ENCODE assay signal across 9 cellular contexts in the genomic region with DNA sequence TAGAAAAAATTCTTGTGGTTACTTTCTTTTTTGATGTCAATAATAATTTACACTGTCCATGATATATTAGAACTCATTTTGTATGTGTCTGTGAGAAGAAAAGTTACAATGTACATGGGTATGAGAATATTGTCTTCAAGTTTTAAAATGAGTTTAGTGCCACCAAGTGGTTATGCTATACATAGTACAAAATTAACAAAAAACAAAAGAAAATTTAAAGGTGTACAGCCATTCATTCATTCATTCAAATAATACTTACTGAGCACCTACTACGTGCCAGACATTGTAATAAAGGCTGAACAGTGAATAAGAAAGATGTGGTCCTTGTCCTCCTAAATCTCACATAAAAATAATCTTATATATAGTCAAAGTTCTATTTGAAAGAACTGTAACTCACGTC. TPM values are rescaled to one million over a fixed set of nuclear protein-coding genes. Genes with fewer than 3 reads are reported as not detected.
A peak's percentile ranks its signal among the peaks of the same experiment; 100 is the strongest.
DNase-seq lines count a peak whose midpoint lies in the region; ATAC-seq and TF ChIP-seq lines count a peak whose summit lies in the region.
"Had no signal": no experiment of that assay in that cellular context is flagged by ENCODE, and none has a peak within 500 bp of the region (broad histone marks: within the 10 kb centered on the region; RNA-seq: fewer than 3 reads in every experiment).

No MANE protein-coding gene starts in this region.

- H3K4me1 ChIP-seq in heart right ventricle (peaks cover 0 to 5% (median 0%) of the 10 kb centered on the region in 9 donors), MM.1S (ENCODE audit: low read length) (no peaks in the 10 kb centered on the region), endodermal cell (ENCODE audit: control insufficient read depth, insufficient read depth, low read length) (no peaks in the 10 kb centered on the region)

- peaks cover 51% of the 10 kb centered on the region for H3K79me2 ChIP-seq in MM.1S (ENCODE audit: low read length)

- H3K9ac ChIP-seq in MM.1S (ENCODE audit: low read length): no peak overlapping the region
- H3K9ac ChIP-seq in endodermal cell (ENCODE audit: extremely low read depth, low read length, poor library complexity, severe bottlenecking): no peak overlapping the region

- ATAC-seq in heart right ventricle (no peak), left ventricle myocardium superior (no peak), GM21381 (IDR thresholded peaks at IDR 0.05; ENCODE audit: unreplicated experiment) (no peak)
- ATAC-seq: esophagus mucosa had no signal

- H3K9me3 ChIP-seq in heart right ventricle (peaks cover 0 to 6% (median 0%) of the 10 kb centered on the region in 11 donors), MM.1S (replicated peaks; ENCODE audit: insufficient read depth, low read length) (no peaks in the 10 kb centered on the region), endodermal cell (ENCODE audit: control insufficient read depth, low read length) (no peaks in the 10 kb centered on the region)

- no peak overlapping the region for H3K4me2 ChIP-seq in MM.1S (ENCODE audit: low read depth, low read length)

- no peak overlapping the region for H3K27ac Mint-ChIP-seq in endodermal cell

- H3K27ac ChIP-seq in heart right ventricle: no peak overlapping the region
- H3K27ac ChIP-seq in MM.1S (ENCODE audit: low read length): no peak overlapping the region
- H3K27ac ChIP-seq in endodermal cell (ENCODE audit: low read depth, low read length): no peak overlapping the region

- H3K36me3 ChIP-seq in heart right ventricle: peaks cover 0 to 30% (median 4%) of the 10 kb centered on the region in 9 donors
- no peaks in the 10 kb centered on the region; the same call in 1 of the 2 replicates for H3K36me3 ChIP-seq in MM.1S (replicated peaks; ENCODE audit: insufficient read depth, low read length)
- peaks cover 13% of the 10 kb centered on the region for H3K36me3 ChIP-seq in endodermal cell (ENCODE audit: control insufficient read depth, insufficient read depth, low read length)

- H3K27me3 ChIP-seq in heart right ventricle (no peaks in the 10 kb centered on the region), MM.1S (replicated peaks; ENCODE audit: insufficient read depth, low read length) (no peaks in the 10 kb centered on the region), endodermal cell (ENCODE audit: control insufficient read depth, insufficient read depth, low read length, poor library complexity, severe bottlenecking) (no peaks in the 10 kb centered on the region)

- H3K4me3 Mint-ChIP-seq in endodermal cell: no peak overlapping the region

- no peak overlapping the region for H3K4me3 ChIP-seq in heart right ventricle
- H3K4me3 ChIP-seq in MM.1S (ENCODE audit: low read length): no peak overlapping the region
- no peak overlapping the region for H3K4me3 ChIP-seq in endodermal cell (ENCODE audit: low read length)

- H3K4me1 Mint-ChIP-seq in endodermal cell: peaks cover 9% of the 10 kb centered on the region

- peaks cover 5% of the 10 kb centered on the region for H3K9me3 Mint-ChIP-seq in endodermal cell

- H3K9me2 ChIP-seq in MM.1S (replicated peaks; ENCODE audit: insufficient read depth, low read length): no peaks in the 10 kb centered on the region

- WGBS in heart right ventricle, 2 donors: 89 to 92% methylated on average over 2 of the region's 2 CpGs
- WGBS in endodermal cell (ENCODE audit: insufficient coverage in 1 of 2, insufficient read length in 1 of 2), 2 experiments: 100% methylated on average over 1 of the region's 2 CpGs

- no peaks in the 10 kb centered on the region; the same call in 1 of the 2 replicates for H4K20me1 ChIP-seq in MM.1S (ENCODE audit: insufficient read depth, low read length)

- no peak overlapping the region for H2AFZ ChIP-seq in MM.1S (ENCODE audit: low read length)

- H3K27me3 Mint-ChIP-seq in endodermal cell (ENCODE audit: insufficient read depth): no peaks in the 10 kb centered on the region

- TF ChIP-seq CTCF in heart right ventricle (IDR thresholded peaks at IDR 0.05) (peak in 5 of 9 donors; percentile 23 to 44 (median 39)), MM.1S (IDR thresholded peaks at IDR 0.05; ENCODE audit: low read length) (peak; percentile 44), endodermal cell (conservative IDR thresholded peaks at IDR 0.05) (peak; percentile 53)

- peaks cover 20% of the 10 kb centered on the region for H3K36me3 Mint-ChIP-seq in endodermal cell (ENCODE audit: low read depth)

- DNase-seq in heart right ventricle (no peak), left ventricle myocardium superior (no peak), MM.1S (peak; percentile 21), endodermal cell (no peak), NCI-H1930 (lab: John Stamatoyannopoulos, UW) (no peak), iPS-NIHi11 (ENCODE audit: low spot score) (no peak), nucleus accumbens (lab: John Stamatoyannopoulos, UW) (no peak)

- intact Hi-C loops in heart right ventricle (cut with DNase I) (loop anchor here in 3 of 10 donors (5.0 to 10.0 kb wide), 2 partner anchors 427 to 554 kb away; no protein-coding TSS in a partner anchor), left ventricle myocardium superior (cut with micrococcal nuclease) (no loop called here)

- no peaks in the 10 kb centered on the region for H3F3A ChIP-seq in MM.1S (ENCODE audit: insufficient read depth, low read length)

RNA-seq across cellular contexts. Expression of a gene that starts 27.7 kb away (rescaled TPM):
- 10 to 100 TPM; 25.7 to 45.2 (median 35.9) TPM for total RNA-seq in heart right ventricle
- 10 to 100 TPM; 13.3 to 18.4 TPM for polyA plus RNA-seq in heart right ventricle
- 45.3 TPM for total RNA-seq in left ventricle myocardium superior
- total RNA-seq in endodermal cell: 10 to 100 TPM; 33.0 to 40.6 TPM
- 32.7 TPM for polyA plus RNA-seq in endodermal cell (2013, experiment 1 of 2)
- polyA plus RNA-seq in endodermal cell (2013, experiment 2 of 2): 33.8 TPM

RNA-seq across cellular contexts. Expression of a gene that starts 28.0 kb away (rescaled TPM):
- 10 to 100 TPM; 43.6 to 62.9 (median 55.9) TPM for total RNA-seq in heart right ventricle
- 1 to 10 TPM; 4.7 to 5.9 TPM for polyA plus RNA-seq in heart right ventricle
- 51.6 TPM for total RNA-seq in left ventricle myocardium superior
- total RNA-seq in endodermal cell: 10 to 100 TPM; 79.4 to 92.0 TPM
- 41.1 TPM for polyA plus RNA-seq in endodermal cell (2013, experiment 1 of 2)
- polyA plus RNA-seq in endodermal cell (2013, experiment 2 of 2): 47.7 TPM
